Comparison of ENCODE assay signal across 9 cellular contexts in genomic region chr17:66713533-66714042, GRCh38.
DNase-seq lines count a peak whose midpoint lies in the region; ATAC-seq and TF ChIP-seq lines count a peak whose summit lies in the region.
"Had no signal": no experiment of that assay in that cellular context is flagged by ENCODE, and none has a peak within 500 bp of the region (broad histone marks: within the 10 kb centered on the region; RNA-seq: fewer than 3 reads in every experiment).

No MANE protein-coding gene starts in this region.

- H3K9me3 Mint-ChIP-seq in activated T-helper 17 cell treated with anti-CD3 and anti-CD28 coated beads, Interleukin-2, amount 50 U/mL, for 72 hours = no peaks in the 10 kb centered on the region

- WGBS in heart right ventricle, 2 donors = 32 to 57% methylated on average over 6 of the region's 6 CpGs

- H3K4me1 Mint-ChIP-seq in activated T-helper 17 cell treated with anti-CD3 and anti-CD28 coated beads, Interleukin-2, amount 50 U/mL, for 72 hours = peaks cover 12% of the 10 kb centered on the region

- no peaks in the 10 kb centered on the region for H3K27me3 Mint-ChIP-seq in activated T-helper 17 cell treated with anti-CD3 and anti-CD28 coated beads, Interleukin-2, amount 50 U/mL, for 72 hours

- peaks cover 38% of the 10 kb centered on the region for H3K36me3 Mint-ChIP-seq in activated T-helper 17 cell treated with anti-CD3 and anti-CD28 coated beads, Interleukin-2, amount 50 U/mL, for 72 hours (ENCODE audit: low read depth)

- H3K27me3 ChIP-seq in heart right ventricle (no peaks in the 10 kb centered on the region), right atrium auricular region (no peaks in the 10 kb centered on the region)

- no peak overlapping the region for H3K27ac ChIP-seq in heart right ventricle
- no peak overlapping the region for H3K27ac ChIP-seq in right atrium auricular region
- H3K27ac ChIP-seq in temporal lobe (ENCODE audit: low read depth, low read length) = peak overlapping the region; percentile 76

- no peaks in the 10 kb centered on the region for H3K36me3 ChIP-seq in heart right ventricle
- H3K36me3 ChIP-seq in right atrium auricular region = no peaks in the 10 kb centered on the region

- peak in 7 of 8 donors; percentile 36 to 69 (median 57) for ATAC-seq in heart right ventricle
- ATAC-seq in HG02885 (IDR thresholded peaks at IDR 0.05; ENCODE audit: poor library complexity, unreplicated experiment) = peak; percentile 81
- peak; percentile 82 for ATAC-seq in activated T-helper 17 cell treated with anti-CD3 and anti-CD28 coated beads, Interleukin-2, amount 50 U/mL, for 72 hours (replicated peaks)
- no peak for ATAC-seq in omental fat pad (ENCODE audit: low FRiP score)

- TF ChIP-seq CTCF in heart right ventricle (IDR thresholded peaks at IDR 0.05) (no peak), right atrium auricular region (IDR thresholded peaks at IDR 0.05) (no peak), omental fat pad (IDR thresholded peaks at IDR 0.05) (no peak)

- H3K27ac Mint-ChIP-seq in activated T-helper 17 cell treated with anti-CD3 and anti-CD28 coated beads, Interleukin-2, amount 50 U/mL, for 72 hours = peak overlapping the region; percentile 88

- DNase-seq in heart right ventricle (no peak), right atrium auricular region (ENCODE audit: low spot score) (no peak), NCI-H345 (lab: John Stamatoyannopoulos, UW) (no peak), UCSD-AML1 (lab: John Stamatoyannopoulos, UW; ENCODE audit: unreplicated experiment) (no peak), omental fat pad (ENCODE audit: low spot score) (no peak)
- DNase-seq: NCI-H1092 treated with DMSO at 0.1 percent for 48 hours had no signal

- peaks cover 0 to 29% (median 4%) of the 10 kb centered on the region in 9 donors for H3K4me1 ChIP-seq in heart right ventricle
- peaks cover 0 to 20% of the 10 kb centered on the region in 2 donors for H3K4me1 ChIP-seq in right atrium auricular region

- intact Hi-C loops in heart right ventricle (cut with DNase I) = loop anchor here in 1 of 10 donors (10.0 kb wide), 1 partner anchor 971 kb away; no protein-coding TSS in a partner anchor

- H3K4me3 ChIP-seq in heart right ventricle = no peak overlapping the region
- H3K4me3 ChIP-seq in right atrium auricular region = no peak overlapping the region

- H3K9me3 ChIP-seq in heart right ventricle (no peaks in the 10 kb centered on the region), right atrium auricular region (no peaks in the 10 kb centered on the region)

- peak overlapping the region; percentile 40 for H3K4me3 Mint-ChIP-seq in activated T-helper 17 cell treated with anti-CD3 and anti-CD28 coated beads, Interleukin-2, amount 50 U/mL, for 72 hours
